ENCODE assay signal across 15 cellular contexts in genomic region chr19:5926641-5927438, GRCh38. TPM values are rescaled to one million over a fixed set of nuclear protein-coding genes. Genes with fewer than 3 reads are reported as not detected.
DNase-seq lines count a peak whose midpoint lies in the region; ATAC-seq and TF ChIP-seq lines count a peak whose summit lies in the region.
"Had no signal": no experiment of that assay in that cellular context is flagged by ENCODE, and none has a peak within 500 bp of the region (broad histone marks: within the 10 kb centered on the region; RNA-seq: fewer than 3 reads in every experiment).

No MANE protein-coding gene starts in this region.

- H3K36me3 ChIP-seq in heart left ventricle (peaks cover 0 to 100% (median 95%) of the 10 kb centered on the region in 9 donors), parathyroid adenoma (ENCODE audit: control insufficient read depth, insufficient read depth, low read length) (no peaks in the 10 kb centered on the region)

- TF ChIP-seq CTCF in AG09309 (IDR thresholded peaks at IDR 0.05; ENCODE audit: control insufficient read depth, insufficient read depth, low read depth, low read length, missing control alignments) (no peak), heart left ventricle (IDR thresholded peaks at IDR 0.05) (no peak), parathyroid adenoma (IDR thresholded peaks at IDR 0.05) (no peak)

- H3K4me1 ChIP-seq in heart left ventricle (peaks cover 2 to 27% (median 17%) of the 10 kb centered on the region in 12 donors), parathyroid adenoma (no peaks in the 10 kb centered on the region)

- no peaks in the 10 kb centered on the region for H3K79me2 ChIP-seq in parathyroid adenoma

- no peak overlapping the region for H3K4me2 ChIP-seq in parathyroid adenoma (ENCODE audit: low read length)

- no peak overlapping the region for H3K9ac ChIP-seq in parathyroid adenoma

- DNase-seq in AG09309 (ENCODE audit: low read depth): peak; percentile 83
- DNase-seq in amniotic epithelial cell (ENCODE audit: low read depth): peak; percentile 33
- peak in 4 of 5 donors; percentile 59 to 78 (median 70) for DNase-seq in heart left ventricle
- no peak for DNase-seq in SKM-1 treated with dmso at 0.1 percent for 144 hours (lab: John Stamatoyannopoulos, UW; ENCODE audit: unreplicated experiment)
- no peak for DNase-seq in EL
- no peak for DNase-seq in kidney tubule cell (ENCODE audit: low spot score)
- DNase-seq: activated CD4-positive, alpha-beta T cell treated with anti-CD3 and anti-CD28 coated beads, Interleukin-2, amount 50 U/mL, for 1 hour; activated naive CD8-positive, alpha-beta T cell treated with anti-CD3 and anti-CD28 coated beads for 36 hours; midbrain; NCI-H2081; stimulated activated CD4-positive, alpha-beta T cell treated with anti-CD3 and anti-CD28 coated beads, Interleukin-2, amount 100 ng/mL, for 48 hours had no signal

- H2AFZ ChIP-seq in parathyroid adenoma: no peak overlapping the region

- no peaks in the 10 kb centered on the region for H3K27me3 ChIP-seq in heart left ventricle
- no peaks in the 10 kb centered on the region for H3K27me3 ChIP-seq in parathyroid adenoma (ENCODE audit: control insufficient read depth, insufficient read depth, low read length)
- H3K27me3 ChIP-seq: BLaER1 treated with 17β-estradiol and CSF1 and Interleukin-3, amounts not matched to agents 10 nM and 100 nM had no signal

- no peak for TF ChIP-seq POLR2A in heart left ventricle (IDR thresholded peaks at IDR 0.05)

- no peaks in the 10 kb centered on the region for H3K9me3 ChIP-seq in heart left ventricle
- no peaks in the 10 kb centered on the region for H3K9me3 ChIP-seq in parathyroid adenoma (ENCODE audit: control insufficient read depth, low read length)
- H3K9me3 ChIP-seq: BLaER1 treated with 17β-estradiol and CSF1 and Interleukin-3, amounts not matched to agents 10 nM and 100 nM had no signal

- 37 to 46% (median 40%) methylated on average over 13 to 14 of the region's 14 CpGs for WGBS in heart left ventricle, 4 donors

- ATAC-seq in heart left ventricle: peak; percentile 78 to 86 (median 81)
- ATAC-seq in GM21528 (IDR thresholded peaks at IDR 0.05; ENCODE audit: low FRiP score, unreplicated experiment): no peak

- intact Hi-C loops in heart left ventricle (cut with DNase I): no loop called here

- H3K4me3 ChIP-seq in AG09309 (ENCODE audit: control insufficient read depth, low read depth, low read length): no peak overlapping the region
- H3K4me3 ChIP-seq in heart left ventricle: peak overlapping the region in 1 of 12 donors; percentile 3
- no peak overlapping the region for H3K4me3 ChIP-seq in parathyroid adenoma (ENCODE audit: low read depth, low read length)
- H3K4me3 ChIP-seq: BLaER1 treated with 17β-estradiol and CSF1 and Interleukin-3, amounts not matched to agents 10 nM and 100 nM had no signal

- H3K27ac ChIP-seq in heart left ventricle (peak overlapping the region; percentile 46 to 75 (median 56)), parathyroid adenoma (peak overlapping the region; percentile 48)

RNA-seq across cellular contexts. Expression of gene CAPS, which starts 12.8 kb away (rescaled TPM):
- total RNA-seq in heart left ventricle: 1 to 10 TPM; 1.2 to 6.2 (median 3.3) TPM
- polyA plus RNA-seq in heart left ventricle: 1 to 10 TPM; 2.4 to 4.8 TPM

RNA-seq across cellular contexts. Expression of gene VMAC, which starts 22.2 kb away (rescaled TPM):
- total RNA-seq in heart left ventricle: 1 to 10 TPM; 1.7 to 3.9 (median 2.3) TPM
- polyA plus RNA-seq in heart left ventricle: 1 to 10 TPM; 1.3 to 3.8 TPM

RNA-seq across cellular contexts. Expression of gene NDUFA11, which starts 23.2 kb away (rescaled TPM):
- total RNA-seq in heart left ventricle: 100 to 1,000 TPM; 388 to 533 (median 476) TPM
- 100 to 1,000 TPM; 791 to 945 TPM for polyA plus RNA-seq in heart left ventricle

RNA-seq across cellular contexts. Expression of gene RANBP3, which starts 51.1 kb away (rescaled TPM):
- total RNA-seq in heart left ventricle: 10 to 100 TPM; 48.9 to 80.7 (median 58.0) TPM
- 10 to 100 TPM; 29.4 to 59.7 TPM for polyA plus RNA-seq in heart left ventricle

RNA-seq across cellular contexts. Expression of gene FUT5, which starts 56.5 kb away (rescaled TPM):
- total RNA-seq in heart left ventricle: not detected
- polyA plus RNA-seq in heart left ventricle: not detected
- total RNA-seq: activated naive CD8-positive, alpha-beta T cell treated with anti-CD3 and anti-CD28 coated beads for 36 hours; epithelial cell of proximal tubule had no signal

Comparison
In these comparisons a context has a peak if more than half of its experiments do, and no peak if none do; other contexts are left out.
1. DNase-seq: peak in AG09309 (single experiment), amniotic epithelial cell (single experiment) and heart left ventricle (4 of 5); none in SKM-1 treated with dmso at 0.1 percent for 144 hours (single experiment), EL (single experiment) and kidney tubule cell (single experiment).